19 cellular contexts compared by ENCODE assay signal in genomic region chr2:20757405-20758090, GRCh38.
DNase-seq lines count a peak whose midpoint lies in the region; ATAC-seq, FAIRE-seq and TF ChIP-seq lines count a peak whose summit lies in the region.
"Had no signal": no experiment of that assay in that cellular context is flagged by ENCODE, and none has a peak within 500 bp of the region (broad histone marks: within the 10 kb centered on the region; RNA-seq: fewer than 3 reads in every experiment).

No MANE protein-coding gene starts in this region.

- no peaks in the 10 kb centered on the region for H3K36me3 ChIP-seq in hepatocyte (replicated peaks; ENCODE audit: insufficient read depth, low read depth)
- peaks cover 5 to 16% of the 10 kb centered on the region in 2 experiments for H3K36me3 ChIP-seq in HepG2 (replicated peaks in 1 of 2; ENCODE audit: control insufficient read depth in 1 of 2, insufficient read depth in 2 of 2, low read length in 2 of 2)
- H3K36me3 ChIP-seq in HAP-1 (replicated peaks): no peaks in the 10 kb centered on the region

- H2AFZ ChIP-seq in hepatocyte (no peak overlapping the region), HepG2 (ENCODE audit: low read length) (no peak overlapping the region)
- H2AFZ ChIP-seq: GM23248 had no signal

- TF ChIP-seq CTCF in hepatocyte (IDR thresholded peaks at IDR 0.05; ENCODE audit: poor library complexity): no peak
- no peak for TF ChIP-seq CTCF in HepG2 (CRISPR knock-in tag; IDR thresholded peaks at IDR 0.05)

- no peak overlapping the region for H3K9ac ChIP-seq in HepG2 (ENCODE audit: insufficient read depth, low read depth, low read length)
- H3K9ac ChIP-seq: BLaER1, GM23248 had no signal

- in situ Hi-C loops in HepG2 (cut with HindIII; ENCODE audit: extremely low pct_ligation_motif_present, low pct_unique_long_range_greater_than_20kb): no loop called here
- in situ Hi-C loops in HAP-1 (cut with MboI; ENCODE audit: low sequenced_read_pairs): no loop called here

- H3K79me2 ChIP-seq in hepatocyte: peaks cover 2% of the 10 kb centered on the region
- H3K79me2 ChIP-seq in HepG2 (ENCODE audit: insufficient read depth, low read length): no peaks in the 10 kb centered on the region

- no peak for TF ChIP-seq POLR2A in HepG2 (IDR thresholded peaks at IDR 0.05; ENCODE audit: insufficient read depth in 1 of 2, low read depth in 2 of 2, low read length in 2 of 2)

- no peaks in the 10 kb centered on the region for H3K4me1 ChIP-seq in hepatocyte (ENCODE audit: insufficient read depth)
- peaks cover 11% of the 10 kb centered on the region for H3K4me1 ChIP-seq in HepG2 (ENCODE audit: insufficient read depth, low read length)
- H3K4me1 ChIP-seq in HAP-1: no peaks in the 10 kb centered on the region

- H3K27ac ChIP-seq in hepatocyte: peak overlapping the region; percentile 53
- H3K27ac ChIP-seq in HepG2 (ENCODE audit: extremely low read length, insufficient read depth, low read length): no peak overlapping the region
- H3K27ac ChIP-seq: BLaER1, GM23248 had no signal

- 83% methylated on average over 1 of the region's 1 CpG for WGBS in hepatocyte (ENCODE audit: low lambda C conversion rate, missing lambda C conversion rate)
- 90% methylated on average over 1 of the region's 1 CpG for WGBS in HepG2 (ENCODE audit: low lambda C conversion rate)

- POLR2A ChIA-PET in HepG2 (lab: Yijun Ruan, JAX) (interaction anchor here (1.4 kb wide), 1 partner anchor 91 kb away, joined by 3 read pairs; the partner anchor contains the start of gene GDF7), HEK293T (lab: Yijun Ruan, JAX) (no interaction called here)

- no peaks in the 10 kb centered on the region for H3K9me2 ChIP-seq in hepatocyte (replicated peaks; ENCODE audit: insufficient read depth)

- H4K20me1 ChIP-seq in hepatocyte (ENCODE audit: insufficient read depth, poor library complexity, severe bottlenecking) (no peaks in the 10 kb centered on the region), HepG2 (ENCODE audit: insufficient read depth, low read length) (no peaks in the 10 kb centered on the region)

- peak; percentile 70 for ATAC-seq in HepG2
- ATAC-seq: K562 had no signal

- H3K4me3 ChIP-seq in hepatocyte (no peak overlapping the region), HepG2 (replicated peaks in 1 of 3; ENCODE audit: insufficient read depth in 1 of 3, low read depth in 2 of 3, low read length in 3 of 3) (no peak overlapping the region), HAP-1 (no peak overlapping the region)
- H3K4me3 ChIP-seq: BLaER1, GM23248, K562 had no signal

- H3K27me3 ChIP-seq in hepatocyte: no peaks in the 10 kb centered on the region
- no peaks in the 10 kb centered on the region for H3K27me3 ChIP-seq in HepG2 (ENCODE audit: control insufficient read depth in 1 of 2, insufficient read depth in 2 of 2, low read length in 2 of 2)
- H3K27me3 ChIP-seq in HAP-1 (ENCODE audit: low read depth): no peaks in the 10 kb centered on the region
- H3K27me3 ChIP-seq: BLaER1 had no signal

- no peak for TF ChIP-seq RAD21 in HepG2 (CRISPR knock-in tag; IDR thresholded peaks at IDR 0.05)

- H3K4me2 ChIP-seq in hepatocyte (no peak overlapping the region), HepG2 (ENCODE audit: low read depth, low read length) (no peak overlapping the region)
- H3K4me2 ChIP-seq: BLaER1 had no signal

- intact Hi-C loops in HepG2 (cut with micrococcal nuclease; ENCODE audit: unreplicated experiment): loop anchor here (5.0 kb wide), 1 partner anchor 80 kb away; no protein-coding TSS in a partner anchor

- CTCF ChIA-PET in HepG2 (lab: Yijun Ruan, JAX; ENCODE audit: low intra/inter-chr PET ratio, low total read pairs) (no interaction called here), HEK293T (lab: Yijun Ruan, JAX) (interaction anchor here (0.6 to 0.7 kb wide), 2 partner anchors 96 to 863 kb away, joined by 3 read pairs; no protein-coding TSS in a partner anchor)

- H3K9me3 ChIP-seq in hepatocyte (ENCODE audit: low read depth) (no peaks in the 10 kb centered on the region), HepG2 (ENCODE audit: low read length) (peaks cover 9% of the 10 kb centered on the region; the same call in 1 of the 2 replicates), HAP-1 (no peaks in the 10 kb centered on the region)

- FAIRE-seq in HTR-8/SVneo (lab: Jason Lieb, UNC) (peak; percentile 64), HepG2 (lab: Jason Lieb, UNC) (no peak)
- FAIRE-seq: G401.6, GM12892, GM18507, K562 had no signal

- no TSS peak for BruUV-seq in HepG2 (replicated peaks; lab: Mats Ljungman, UMichigan)

- TF ChIP-seq EP300 in HepG2 (IDR thresholded peaks at IDR 0.05; ENCODE audit: low read depth in 2 of 2, low read length in 2 of 2): no peak
- no peak for TF ChIP-seq EP300 in HepG2 (CRISPR knock-in tag; IDR thresholded peaks at IDR 0.05; ENCODE audit: borderline replicate concordance)

- DNase-seq in HTR-8/SVneo (ENCODE audit: insufficient read length, low spot score): no peak
- peak; percentile 53 for DNase-seq in hepatocyte (ENCODE audit: low spot score)
- DNase-seq in HepG2 (ENCODE audit: low spot score): peak; percentile 24
- peak; percentile 20 for DNase-seq in renal cortical epithelial cell (ENCODE audit: low read depth)
- DNase-seq in HEK293T (ENCODE audit: extremely low spot score): no peak
- no peak for DNase-seq in DMS114 treated with DMSO at 0.1 percent for 48 hours (lab: John Stamatoyannopoulos, UW; ENCODE audit: unreplicated experiment)
- DNase-seq in DMS53 treated with DMSO at 0.1 percent for 48 hours (lab: John Stamatoyannopoulos, UW; ENCODE audit: unreplicated experiment): no peak
- DNase-seq in HAP-1 (ENCODE audit: low spot score in 2 of 2): no peak
- DNase-seq: 8988T; CD4-positive, alpha-beta memory T cell; DND-41; GM23248; HCEC 1CT; IMR-90 had no signal

TF ChIP-seq in HepG2, 621 proteins besides CTCF, POLR2A, EP300 and RAD21 (continues in another document):
- TF ChIP-seq SAFB2 (CRISPR knock-in tag; IDR thresholded peaks at IDR 0.05; ENCODE audit: borderline replicate concordance, low read depth) (no peak), ZNF33B (CRISPR knock-in tag; IDR thresholded peaks at IDR 0.05) (no peak), HNF4G (IDR thresholded peaks at IDR 0.05; ENCODE audit: borderline replicate concordance, low read depth, low read length) (peak; percentile 80), HNF4G (CRISPR knock-in tag; IDR thresholded peaks at IDR 0.05; ENCODE audit: borderline replicate concordance, low read depth) (no peak), NFE2L2 (IDR thresholded peaks at IDR 0.05; ENCODE audit: low read length) (no peak), CENPBD1 (CRISPR knock-in tag; IDR thresholded peaks at IDR 0.05; ENCODE audit: borderline replicate concordance, low read depth) (no peak), ZNF782 (CRISPR knock-in tag; IDR thresholded peaks at IDR 0.05; ENCODE audit: borderline replicate concordance) (no peak), E2F1 (CRISPR knock-in tag; IDR thresholded peaks at IDR 0.05) (no peak), MTA3 (CRISPR knock-in tag; IDR thresholded peaks at IDR 0.05) (no peak)

TF ChIP-seq in HEK293T, 16 proteins besides CTCF, POLR2A, EP300 and RAD21:
- TF ChIP-seq L3MBTL2 (conservative IDR thresholded peaks at IDR 0.05) (no peak), SP1 (IDR thresholded peaks at IDR 0.05) (no peak), FOXA1 (IDR thresholded peaks at IDR 0.05) (no peak), ZNF384 (IDR thresholded peaks at IDR 0.05) (no peak), ELF4 (IDR thresholded peaks at IDR 0.05) (no peak), SUZ12 (IDR thresholded peaks at IDR 0.05) (no peak), FOXM1 (IDR thresholded peaks at IDR 0.05; ENCODE audit: borderline replicate concordance) (no peak), TARDBP (IDR thresholded peaks at IDR 0.05) (no peak), NFRKB (IDR thresholded peaks at IDR 0.05) (no peak), HDGF (IDR thresholded peaks at IDR 0.05; ENCODE audit: borderline replicate concordance) (no peak), PKNOX1 (IDR thresholded peaks at IDR 0.05) (no peak), LEF1 (IDR thresholded peaks at IDR 0.05; ENCODE audit: borderline replicate concordance) (no peak), ARNT (IDR thresholded peaks at IDR 0.05) (no peak), BHLHE40 (IDR thresholded peaks at IDR 0.05; ENCODE audit: borderline replicate concordance) (no peak), FOXK2 (IDR thresholded peaks at IDR 0.05) (no peak), CTBP1 (IDR thresholded peaks at IDR 0.05; ENCODE audit: borderline replicate concordance) (no peak)

Comparison
In these comparisons a context has a peak if more than half of its experiments do, and no peak if none do; other contexts are left out.
1. DNase-seq: peak in hepatocyte (single experiment), HepG2 (single experiment) and renal cortical epithelial cell (single experiment); none in HTR-8/SVneo (single experiment), HEK293T (single experiment), DMS114 treated with DMSO at 0.1 percent for 48 hours (single experiment), DMS53 treated with DMSO at 0.1 percent for 48 hours (single experiment) and HAP-1 (0 of 2).